ENCODE assay signal across 20 cellular contexts in the genomic region with DNA sequence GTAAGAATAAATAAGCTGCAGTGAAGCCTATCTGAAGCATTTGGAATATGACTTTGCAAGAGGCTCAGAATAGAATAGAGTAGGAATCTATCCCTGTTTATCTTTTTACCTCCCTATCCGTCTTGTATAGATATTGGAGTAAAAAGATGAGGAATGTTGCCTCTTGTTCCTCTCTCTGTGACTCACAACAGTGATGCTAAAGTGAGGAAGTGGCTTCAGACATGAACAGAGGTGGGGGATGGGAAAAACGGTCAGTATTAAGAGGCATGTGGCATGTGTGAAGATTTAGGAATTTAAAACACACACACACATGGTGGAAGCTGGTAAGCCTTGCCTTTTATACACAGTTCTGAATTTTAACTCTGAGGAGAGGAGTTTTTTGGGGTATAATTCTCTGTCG. TPM values are rescaled to one million over a fixed set of nuclear protein-coding genes. Genes with fewer than 3 reads are reported as not detected.
A peak's percentile ranks its signal among the peaks of the same experiment; 100 is the strongest.
DNase-seq lines count a peak whose midpoint lies in the region; ATAC-seq, FAIRE-seq and TF ChIP-seq lines count a peak whose summit lies in the region.
"Had no signal": no experiment of that assay in that cellular context is flagged by ENCODE, and none has a peak within 500 bp of the region (broad histone marks: within the 10 kb centered on the region; RNA-seq: fewer than 3 reads in every experiment).

No MANE protein-coding gene starts in this region.

- WGBS in K562 (ENCODE audit: insufficient coverage, low coverage, missing lambda C conversion rate): 28% methylated on average over 3 of the region's 3 CpGs

- H4K20me1 ChIP-seq in Karpas-422 (ENCODE audit: insufficient read depth, low read depth, low read length): no peaks in the 10 kb centered on the region
- H4K20me1 ChIP-seq in K562 (replicated peaks; ENCODE audit: control insufficient read depth, insufficient read depth, low read length): no peaks in the 10 kb centered on the region
- H4K20me1 ChIP-seq: BLaER1 treated with 17β-estradiol and CSF1 and Interleukin-3, amounts not matched to agents 10 nM and 100 nM had no signal

- POLR2A ChIA-PET in K562 (lab: Yijun Ruan, JAX): interaction anchor here (1.1 kb wide), 1 partner anchor 12 kb away, joined by 3 read pairs; a partner anchor contains a TSS

- no peak overlapping the region for H3K4me2 ChIP-seq in Karpas-422 (ENCODE audit: low read depth, low read length, poor library complexity, severe bottlenecking)
- no peak overlapping the region for H3K4me2 ChIP-seq in K562 (ENCODE audit: insufficient read depth, low read length)

- H3K4me3 ChIP-seq in Karpas-422 (ENCODE audit: low read length) (no peak overlapping the region), K562 (no peak overlapping the region), ascending aorta (no peak overlapping the region)
- H3K4me3 ChIP-seq: BLaER1 treated with 17β-estradiol and CSF1 and Interleukin-3, amounts not matched to agents 10 nM and 100 nM; gastroesophageal sphincter; HAP-1; skin epidermis had no signal

- H3K79me2 ChIP-seq in Karpas-422 (ENCODE audit: low read length) (no peaks in the 10 kb centered on the region), K562 (ENCODE audit: control insufficient read depth, insufficient read depth, low read length) (no peaks in the 10 kb centered on the region)

- intact Hi-C loops in K562 (cut with micrococcal nuclease): no loop called here
- intact Hi-C loops in ascending aorta (cut with DNase I): no loop called here

- TF ChIP-seq EP300 in K562 (IDR thresholded peaks at IDR 0.05; ENCODE audit: low read length): no peak

- CTCF ChIA-PET in K562 (lab: Yijun Ruan, JAX; ENCODE audit: low intra/inter-chr PET ratio): no interaction called here

- no peak for TF ChIP-seq RAD21 in K562 (CRISPR knock-in tag; conservative IDR thresholded peaks at IDR 0.05 in 1 of 2, IDR thresholded peaks at IDR 0.05 in 1 of 2)

- H3K27me3 ChIP-seq in Karpas-422 (ENCODE audit: low read length): no peaks in the 10 kb centered on the region
- no peaks in the 10 kb centered on the region for H3K27me3 ChIP-seq in K562 (ENCODE audit: control insufficient read depth in 2 of 2, insufficient read depth in 2 of 2, low read length in 2 of 2)
- H3K27me3 ChIP-seq in ascending aorta: no peaks in the 10 kb centered on the region
- H3K27me3 ChIP-seq: BLaER1 treated with 17β-estradiol and CSF1 and Interleukin-3, amounts not matched to agents 10 nM and 100 nM; gastroesophageal sphincter had no signal

- H3K27ac ChIP-seq in Karpas-422 (ENCODE audit: low read length): no peak overlapping the region
- H3K27ac ChIP-seq in K562 (ENCODE audit: extremely low read depth, low read depth, low read length): no peak overlapping the region
- H3K27ac ChIP-seq in ascending aorta: no peak overlapping the region
- H3K27ac ChIP-seq: BLaER1 treated with 17β-estradiol and CSF1 and Interleukin-3, amounts not matched to agents 10 nM and 100 nM; gastroesophageal sphincter; RWPE1; skin epidermis had no signal

- H3K36me3 ChIP-seq in Karpas-422 (ENCODE audit: insufficient read depth, low read length): no peaks in the 10 kb centered on the region
- no peaks in the 10 kb centered on the region for H3K36me3 ChIP-seq in K562 (ENCODE audit: control insufficient read depth, insufficient read depth, low read length)
- H3K36me3 ChIP-seq in ascending aorta: no peaks in the 10 kb centered on the region
- H3K36me3 ChIP-seq: BLaER1 treated with 17β-estradiol and CSF1 and Interleukin-3, amounts not matched to agents 10 nM and 100 nM; gastroesophageal sphincter; HAP-1 had no signal

- no peak; the same call in 2 of the 3 replicates for ATAC-seq in K562
- no peak for ATAC-seq in GM21786 (IDR thresholded peaks at IDR 0.05; ENCODE audit: unreplicated experiment)
- ATAC-seq: effector memory CD8-positive, alpha-beta T cell; gastroesophageal sphincter; stimulated activated naive B cell treated with anti-CD40 and anti-IgM and Interleukin-4, amounts not matched to agents 10 μg/mL and 1 μg/mL and 100 μg/mL, for 72 hours had no signal

- H3K9me3 ChIP-seq in Karpas-422 (ENCODE audit: low read length) (no peaks in the 10 kb centered on the region), K562 (replicated peaks; ENCODE audit: control insufficient read depth, insufficient read depth, low read depth, low read length) (peaks cover 2% of the 10 kb centered on the region; the same call in 1 of the 2 replicates), ascending aorta (no peaks in the 10 kb centered on the region)
- H3K9me3 ChIP-seq: gastroesophageal sphincter, HAP-1 had no signal

- H3K9ac ChIP-seq in Karpas-422 (ENCODE audit: low read length) (no peak overlapping the region), K562 (ENCODE audit: insufficient read depth in 1 of 2, low read depth in 2 of 2, low read length in 2 of 2) (no peak overlapping the region)
- H3K9ac ChIP-seq: BLaER1 treated with 17β-estradiol and CSF1 and Interleukin-3, amounts not matched to agents 10 nM and 100 nM had no signal

- H2AFZ ChIP-seq in Karpas-422 (ENCODE audit: low read length) (peak overlapping the region; percentile 70; the same call in 1 of the 2 replicates), K562 (ENCODE audit: low read depth, low read length) (peak overlapping the region; percentile 53)

- H3K9me1 ChIP-seq in K562 (ENCODE audit: control insufficient read depth, insufficient read depth, low read length): no peaks in the 10 kb centered on the region

- no peak for FAIRE-seq in K562 (lab: Jason Lieb, UNC)

- DNase-seq in Daoy (ENCODE audit: low read depth) (peak; percentile 33), Karpas-422 (no peak), K562 (ENCODE audit: extremely low read depth in 1 of 4, low spot score in 3 of 4) (no peak), kidney tubule cell (ENCODE audit: low spot score) (peak; percentile 55), GM19240 (ENCODE audit: insufficient read length, low spot score) (no peak), superior temporal gyrus (ENCODE audit: extremely low spot score) (no peak), ascending aorta (ENCODE audit: low spot score in 2 of 2) (no peak)
- DNase-seq: activated CD4-positive, alpha-beta T cell treated with anti-CD3 and anti-CD28 coated beads, Interleukin-2, amount 10 ng/mL, durations not matched to agents 24 days and 14 days; activated T-cell treated with anti-CD3 and anti-CD28 coated beads, Interleukin-2, amount 50 U/mL, for 1 hour; effector memory CD8-positive, alpha-beta T cell; NCI-H1694 treated with DMSO at 0.1 percent for 48 hours; nucleus accumbens; stimulated activated naive B cell treated with anti-CD40 and anti-IgM and Interleukin-4, amounts not matched to agents 10 μg/mL and 1 μg/mL and 100 μg/mL, for 72 hours had no signal

- in situ Hi-C loops in K562 (cut with MboI): no loop called here

- no peaks in the 10 kb centered on the region for H3K9me2 ChIP-seq in Karpas-422 (replicated peaks; ENCODE audit: insufficient read depth, low read length)

- TF ChIP-seq CTCF in K562 (IDR thresholded peaks at IDR 0.05 in 2 of 3, conservative IDR thresholded peaks at IDR 0.05 in 1 of 3; ENCODE audit: insufficient read depth in 2 of 3, low read depth in 1 of 3, low read length in 3 of 3) (no peak), ascending aorta (IDR thresholded peaks at IDR 0.05) (no peak)

- no peak for TF ChIP-seq POLR2A in K562 (conservative IDR thresholded peaks at IDR 0.05)

- no TSS peak for BruUV-seq in K562 (replicated peaks; lab: Mats Ljungman, UMichigan)

- 0 out of 2 replicates have a peak, but pooled peaks cover 2% of the 10 kb centered on the region for H3K4me1 ChIP-seq in Karpas-422 (ENCODE audit: low read length)
- no peaks in the 10 kb centered on the region for H3K4me1 ChIP-seq in K562 (replicated peaks in 1 of 2; ENCODE audit: control insufficient read depth in 2 of 2, insufficient read depth in 2 of 2, low read length in 2 of 2)
- H3K4me1 ChIP-seq in ascending aorta: no peaks in the 10 kb centered on the region
- H3K4me1 ChIP-seq: gastroesophageal sphincter had no signal

RNA-seq across cellular contexts. Expression of a gene that starts 3.8 kb away (rescaled TPM):
- 0.12 and 0.23 TPM in 2 replicates for total RNA-seq in Daoy (2014; rRNA removed; shearing (Covaris generic))
- total RNA-seq in Karpas-422 (2014; rRNA removed; shearing (Covaris generic); ENCODE audit: low replicate concordance): 0.36 and 0.56 TPM in 2 replicates
- 0.30 and 1.4 TPM in 2 replicates for total RNA-seq in K562 (2011; cell fraction: chromatin; rRNA removed; ENCODE audit: low replicate concordance)
- total RNA-seq in K562 (2011; cell fraction: nucleolus; rRNA removed): 0.33 and 0.39 TPM in 2 replicates
- total RNA-seq in K562 (2011; cell fraction: nucleoplasm; rRNA removed): 0.51 and 0.99 TPM in 2 replicates
- 0.24 and 0.64 TPM in 2 replicates for total RNA-seq in K562 (2014; rRNA removed)
- 0.40 and 0.48 TPM in 2 replicates for total RNA-seq in K562 (2014; rRNA removed; fragmentation: Illumina TruSeq; extraction: Trizol)
- 0.38 and 0.54 TPM in 2 replicates for total RNA-seq in K562 (2015; rRNA removed; fragmentation: Illumina TruSeq; extraction: Trizol)
- 0.25 and 0.27 TPM in 2 replicates for total RNA-seq in K562 (2021)
- polyA plus RNA-seq in K562 (2011; rRNA removed): 0.17 and 0.28 TPM in 2 replicates
- polyA plus RNA-seq in K562 (2011; cell fraction: cytosol; rRNA removed): 0.03 and 0.18 TPM in 2 replicates
- 0.61 and 0.93 TPM in 2 replicates for polyA plus RNA-seq in K562 (2011; cell fraction: nucleus; rRNA removed)
- polyA plus RNA-seq in K562 (2012): 0.25 and 0.37 TPM in 2 replicates
- polyA plus RNA-seq in K562 (2014; fragmentation: Illumina TruSeq; extraction: Trizol): 0.30 and 0.36 TPM in 2 replicates
- under 1 TPM; 0.17 to 0.37 TPM for polyA plus RNA-seq in K562 (2014; fragmentation: Nextera tagmentation; extraction: Ambion mirVana)
- 0.32 and 0.38 TPM in 2 replicates for polyA plus RNA-seq in K562 (2014; rRNA removed)
- polyA minus RNA-seq in K562 (2011; rRNA and poly(A)+ RNA removed): 0.21 and 0.36 TPM in 2 replicates
- not detected in 2 replicates for polyA minus RNA-seq in K562 (2011; cell fraction: cytosol; rRNA and poly(A)+ RNA removed)
- 0.40 and 0.78 TPM in 2 replicates for polyA minus RNA-seq in K562 (2011; cell fraction: nucleus; rRNA and poly(A)+ RNA removed)
- 0.11 TPM for total RNA-seq in ascending aorta
- polyA plus RNA-seq: IgD-negative memory B cell had no signal

RNA-seq across cellular contexts. Expression of a gene that starts 12.6 kb away (rescaled TPM):
- 65.0 and 72.1 TPM in 2 replicates for total RNA-seq in Daoy (2014; rRNA removed; shearing (Covaris generic))
- total RNA-seq in Karpas-422 (2014; rRNA removed; shearing (Covaris generic); ENCODE audit: low replicate concordance): 70.3 and 82.7 TPM in 2 replicates
- 35.4 and 63.7 TPM in 2 replicates for total RNA-seq in K562 (2011; cell fraction: chromatin; rRNA removed; ENCODE audit: low replicate concordance)
- 28.8 and 32.2 TPM in 2 replicates for total RNA-seq in K562 (2011; cell fraction: nucleolus; rRNA removed)
- total RNA-seq in K562 (2011; cell fraction: nucleoplasm; rRNA removed): 30.2 and 45.2 TPM in 2 replicates
- total RNA-seq in K562 (2014; rRNA removed): 41.7 and 44.2 TPM in 2 replicates
- 63.8 and 76.2 TPM in 2 replicates for total RNA-seq in K562 (2014; rRNA removed; fragmentation: Illumina TruSeq; extraction: Trizol)
- total RNA-seq in K562 (2015; rRNA removed; fragmentation: Illumina TruSeq; extraction: Trizol): 63.6 and 70.5 TPM in 2 replicates
- 54.5 and 56.3 TPM in 2 replicates for total RNA-seq in K562 (2021)
- 61.1 and 73.5 TPM in 2 replicates for polyA plus RNA-seq in K562 (2011; rRNA removed)
- polyA plus RNA-seq in K562 (2011; cell fraction: cytosol; rRNA removed): 26.1 and 39.2 TPM in 2 replicates
- polyA plus RNA-seq in K562 (2011; cell fraction: nucleus; rRNA removed): 18.3 and 24.8 TPM in 2 replicates
- 32.1 and 37.2 TPM in 2 replicates for polyA plus RNA-seq in K562 (2012)
- 45.7 and 51.6 TPM in 2 replicates for polyA plus RNA-seq in K562 (2014; fragmentation: Illumina TruSeq; extraction: Trizol)
- 10 to 100 TPM; 14.7 to 16.6 TPM for polyA plus RNA-seq in K562 (2014; fragmentation: Nextera tagmentation; extraction: Ambion mirVana)
- polyA plus RNA-seq in K562 (2014; rRNA removed): 41.0 and 41.1 TPM in 2 replicates
- polyA minus RNA-seq in K562 (2011; rRNA and poly(A)+ RNA removed): 88.7 and 105 TPM in 2 replicates
- 44.9 and 47.5 TPM in 2 replicates for polyA minus RNA-seq in K562 (2011; cell fraction: cytosol; rRNA and poly(A)+ RNA removed)
- 42.4 and 48.4 TPM in 2 replicates for polyA minus RNA-seq in K562 (2011; cell fraction: nucleus; rRNA and poly(A)+ RNA removed)
- total RNA-seq in ascending aorta: 41.0 TPM

RNA-seq across cellular contexts. Expression of a gene that starts 42.5 kb away (rescaled TPM):
- 109 and 127 TPM in 2 replicates for total RNA-seq in Daoy (2014; rRNA removed; shearing (Covaris generic))
- total RNA-seq in Karpas-422 (2014; rRNA removed; shearing (Covaris generic); ENCODE audit: low replicate concordance): 80.3 and 163 TPM in 2 replicates
- total RNA-seq in K562 (2011; cell fraction: chromatin; rRNA removed; ENCODE audit: low replicate concordance): 109 and 116 TPM in 2 replicates
- total RNA-seq in K562 (2011; cell fraction: nucleolus; rRNA removed): 96.6 and 110 TPM in 2 replicates
- 114 and 117 TPM in 2 replicates for total RNA-seq in K562 (2011; cell fraction: nucleoplasm; rRNA removed)
- total RNA-seq in K562 (2014; rRNA removed): 45.0 and 46.3 TPM in 2 replicates
- total RNA-seq in K562 (2014; rRNA removed; fragmentation: Illumina TruSeq; extraction: Trizol): 68.5 and 69.4 TPM in 2 replicates
- 61.4 and 67.9 TPM in 2 replicates for total RNA-seq in K562 (2015; rRNA removed; fragmentation: Illumina TruSeq; extraction: Trizol)
- 83.5 and 85.9 TPM in 2 replicates for total RNA-seq in K562 (2021)
- 75.3 and 81.6 TPM in 2 replicates for polyA plus RNA-seq in K562 (2011; rRNA removed)
- polyA plus RNA-seq in K562 (2011; cell fraction: cytosol; rRNA removed): 69.4 and 88.9 TPM in 2 replicates
- polyA plus RNA-seq in K562 (2011; cell fraction: nucleus; rRNA removed): 22.5 and 25.7 TPM in 2 replicates
- polyA plus RNA-seq in K562 (2012): 33.8 and 37.7 TPM in 2 replicates
- polyA plus RNA-seq in K562 (2014; fragmentation: Illumina TruSeq; extraction: Trizol): 65.8 and 73.2 TPM in 2 replicates
- 10 to 100 TPM; 16.8 to 35.7 TPM for polyA plus RNA-seq in K562 (2014; fragmentation: Nextera tagmentation; extraction: Ambion mirVana)
- 34.0 and 53.7 TPM in 2 replicates for polyA plus RNA-seq in K562 (2014; rRNA removed)
- 163 and 164 TPM in 2 replicates for polyA minus RNA-seq in K562 (2011; rRNA and poly(A)+ RNA removed)
- 71.4 and 118 TPM in 2 replicates for polyA minus RNA-seq in K562 (2011; cell fraction: cytosol; rRNA and poly(A)+ RNA removed)
- polyA minus RNA-seq in K562 (2011; cell fraction: nucleus; rRNA and poly(A)+ RNA removed): 15.2 and 27.7 TPM in 2 replicates
- 65.1 TPM for total RNA-seq in ascending aorta

Comparison
In these comparisons a context has a peak if more than half of its experiments do, and no peak if none do; other contexts are left out.
1. DNase-seq: peak in Daoy (single experiment) and kidney tubule cell (single experiment); none in Karpas-422 (single experiment), K562 (0 of 4), GM19240 (single experiment), superior temporal gyrus (single experiment) and ascending aorta (0 of 2).